Comparison of ENCODE assay signal across 24 cellular contexts in genomic region chr1:89896105-89896942, GRCh38.
DNase-seq lines count a peak whose midpoint lies in the region; ATAC-seq, FAIRE-seq and TF ChIP-seq lines count a peak whose summit lies in the region.
"Had no signal": no experiment of that assay in that cellular context is flagged by ENCODE, and none has a peak within 500 bp of the region (broad histone marks: within the 10 kb centered on the region; RNA-seq: fewer than 3 reads in every experiment).

No MANE protein-coding gene starts in this region.

- TF ChIP-seq CTCF in endodermal cell (conservative IDR thresholded peaks at IDR 0.05) (peak; percentile 15), neural progenitor cell (IDR thresholded peaks at IDR 0.05) (no peak)

- H3K36me3 Mint-ChIP-seq in endodermal cell (ENCODE audit: low read depth) (peaks cover under 1% of the 10 kb centered on the region), neural progenitor cell (peaks cover 5% of the 10 kb centered on the region)

- no peaks in the 10 kb centered on the region for H3K36me3 ChIP-seq in endodermal cell (ENCODE audit: control insufficient read depth, insufficient read depth, low read length)
- no peaks in the 10 kb centered on the region for H3K36me3 ChIP-seq in neural progenitor cell
- H3K36me3 ChIP-seq: brain microvascular endothelial cell, left ventricle myocardium inferior, vagina had no signal

- H3K4me3 Mint-ChIP-seq in endodermal cell = no peak overlapping the region
- no peak overlapping the region for H3K4me3 Mint-ChIP-seq in neural progenitor cell
- H3K4me3 Mint-ChIP-seq: activated naive CD8-positive, alpha-beta T cell treated with anti-CD3 and anti-CD28 coated beads, Interleukin-2, amount 10 ng/mL, durations not matched to agents 7 days and 5 days had no signal

- no peaks in the 10 kb centered on the region for H3K27me3 ChIP-seq in endodermal cell (ENCODE audit: control insufficient read depth, insufficient read depth, low read length, poor library complexity, severe bottlenecking)
- no peaks in the 10 kb centered on the region for H3K27me3 ChIP-seq in neural progenitor cell
- H3K27me3 ChIP-seq: brain microvascular endothelial cell, vagina had no signal

- H3K9me3 Mint-ChIP-seq in endodermal cell (no peaks in the 10 kb centered on the region), neural progenitor cell (no peaks in the 10 kb centered on the region)
- H3K9me3 Mint-ChIP-seq: activated naive CD8-positive, alpha-beta T cell treated with anti-CD3 and anti-CD28 coated beads, Interleukin-2, amount 10 ng/mL, durations not matched to agents 7 days and 5 days had no signal

- no peaks in the 10 kb centered on the region for H3K9me3 ChIP-seq in endodermal cell (ENCODE audit: control insufficient read depth, low read length)
- H3K9me3 ChIP-seq in neural progenitor cell (ENCODE audit: low read depth) = no peaks in the 10 kb centered on the region
- H3K9me3 ChIP-seq: left ventricle myocardium inferior, vagina had no signal

- peak overlapping the region; percentile 40 for H3K27ac Mint-ChIP-seq in endodermal cell
- H3K27ac Mint-ChIP-seq in neural progenitor cell = peak overlapping the region; percentile 66
- H3K27ac Mint-ChIP-seq: activated naive CD8-positive, alpha-beta T cell treated with anti-CD3 and anti-CD28 coated beads, Interleukin-2, amount 10 ng/mL, durations not matched to agents 7 days and 5 days had no signal

- H3K27me3 Mint-ChIP-seq in endodermal cell (ENCODE audit: insufficient read depth) (no peaks in the 10 kb centered on the region), neural progenitor cell (ENCODE audit: insufficient read depth, low read depth) (no peaks in the 10 kb centered on the region)
- H3K27me3 Mint-ChIP-seq: activated naive CD8-positive, alpha-beta T cell treated with anti-CD3 and anti-CD28 coated beads, Interleukin-2, amount 10 ng/mL, durations not matched to agents 7 days and 5 days had no signal

- FAIRE-seq in GM19239 (lab: Jason Lieb, UNC) = peak; percentile 4
- FAIRE-seq: endothelial cell of umbilical vein had no signal

- DNase-seq in GM19239 (ENCODE audit: insufficient read length, low spot score) (no peak), OCI-M1 (lab: John Stamatoyannopoulos, UW) (peak; percentile 95), endodermal cell (no peak), neural progenitor cell (ENCODE audit: low spot score) (no peak), substantia nigra (lab: John Stamatoyannopoulos, UW) (no peak), NCI-H510A (lab: John Stamatoyannopoulos, UW) (no peak)
- DNase-seq: activated naive CD8-positive, alpha-beta T cell treated with anti-CD3 and anti-CD28 coated beads, Interleukin-2, amount 10 ng/mL, durations not matched to agents 7 days and 5 days; brain microvascular endothelial cell; Calu3; cortex of kidney; foreskin melanocyte; left ventricle myocardium inferior; NCI-H1436; NCI-H2171; NCI-H748 treated with DMSO at 0.1 percent for 48 hours; stimulated activated CD4-positive, alpha-beta T cell treated with anti-CD3 and anti-CD28 coated beads, Interleukin-2, amount 100 ng/mL, for 24 hours; T-helper 9 cell had no signal

- H3K9ac ChIP-seq in endodermal cell (ENCODE audit: extremely low read depth, low read length, poor library complexity, severe bottlenecking) (no peak overlapping the region), neural progenitor cell (no peak overlapping the region)
- H3K9ac ChIP-seq: KMS-11 had no signal

- H3K4me3 ChIP-seq in endodermal cell (ENCODE audit: low read length) (no peak overlapping the region), neural progenitor cell (no peak overlapping the region)
- H3K4me3 ChIP-seq: left ventricle myocardium inferior, vagina had no signal

- H3K4me1 ChIP-seq in endodermal cell (ENCODE audit: control insufficient read depth, insufficient read depth, low read length) (peaks cover 3% of the 10 kb centered on the region), neural progenitor cell (peaks cover 15% of the 10 kb centered on the region)
- H3K4me1 ChIP-seq: vagina had no signal

- no peak overlapping the region for H2AFZ ChIP-seq in neural progenitor cell (replicated peaks)

- H4K20me1 ChIP-seq in neural progenitor cell (ENCODE audit: low read depth) = peaks cover 72% of the 10 kb centered on the region

- no peak for ATAC-seq in HG02642 (IDR thresholded peaks at IDR 0.05; ENCODE audit: poor library complexity, unreplicated experiment)
- ATAC-seq: HCT116, Panc1, sciatic nerve had no signal

- 91 to 100% methylated on average over 6 to 10 of the region's 11 CpGs for WGBS in endodermal cell (ENCODE audit: insufficient coverage in 1 of 2, insufficient read length in 1 of 2), 2 experiments

- peaks cover 23% of the 10 kb centered on the region for H3K79me2 ChIP-seq in neural progenitor cell (ENCODE audit: low read depth)

- H3F3A ChIP-seq in neural progenitor cell (ENCODE audit: low read depth) = no peaks in the 10 kb centered on the region

- no peak overlapping the region for H3K4me2 ChIP-seq in neural progenitor cell
- H3K4me2 ChIP-seq: KMS-11 had no signal

- H3K27ac ChIP-seq in endodermal cell (ENCODE audit: low read depth, low read length) (no peak overlapping the region), neural progenitor cell (no peak overlapping the region), substantia nigra (ENCODE audit: low read depth, low read length, poor library complexity, severe bottlenecking) (no peak overlapping the region)
- H3K27ac ChIP-seq: brain microvascular endothelial cell, KMS-11, vagina had no signal

- H3K4me1 Mint-ChIP-seq in endodermal cell = peaks cover 18% of the 10 kb centered on the region
- peaks cover 24% of the 10 kb centered on the region for H3K4me1 Mint-ChIP-seq in neural progenitor cell
